Comparison of ENCODE assay signal across 12 cellular contexts in the genomic region with DNA sequence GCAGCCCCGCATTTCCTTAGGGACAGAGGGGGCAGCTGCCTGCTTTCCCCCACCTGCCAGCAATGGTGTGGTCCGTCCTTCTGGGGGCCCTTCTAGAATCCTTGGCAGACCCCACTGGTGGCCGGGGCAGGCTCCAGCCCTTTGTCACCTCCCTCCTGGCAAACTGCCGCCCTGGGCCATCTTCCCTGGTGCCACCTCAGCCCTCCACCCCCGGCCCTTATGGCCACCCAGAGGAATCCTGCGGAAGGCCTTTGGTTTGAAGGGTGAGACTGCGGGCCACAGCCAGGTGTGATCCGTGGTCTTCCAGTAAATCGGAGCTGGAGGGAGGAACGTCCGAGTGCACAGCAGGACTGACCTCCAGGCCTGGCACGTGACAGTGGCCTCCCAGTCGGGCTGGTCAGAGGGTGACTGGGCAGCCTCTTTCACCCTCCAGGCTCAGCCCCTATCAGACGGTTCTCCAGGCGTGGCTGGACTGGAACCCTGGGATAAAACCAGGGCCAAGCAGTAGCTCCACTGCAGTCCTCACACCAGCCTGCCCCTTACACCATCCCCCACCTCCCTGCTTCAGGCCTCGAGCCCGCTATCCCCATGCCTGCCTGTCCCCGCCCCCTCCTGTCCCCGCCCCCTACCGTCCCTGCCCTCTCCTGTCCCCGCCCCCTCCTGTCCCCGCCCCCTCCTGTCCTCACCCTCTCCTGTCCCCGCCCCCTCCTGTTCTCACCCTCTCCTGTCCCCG. TPM values are rescaled to one million over a fixed set of nuclear protein-coding genes. Genes with fewer than 3 reads are reported as not detected.
DNase-seq lines count a peak whose midpoint lies in the region; ATAC-seq and TF ChIP-seq lines count a peak whose summit lies in the region.
"Had no signal": no experiment of that assay in that cellular context is flagged by ENCODE, and none has a peak within 500 bp of the region (broad histone marks: within the 10 kb centered on the region; RNA-seq: fewer than 3 reads in every experiment).

No MANE protein-coding gene starts in this region.

- no peak overlapping the region for H3K4me3 Mint-ChIP-seq in CD8-positive, alpha-beta T cell
- H3K4me3 Mint-ChIP-seq in glutamatergic neuron (ENCODE audit: unreplicated experiment), result peak overlapping the region; percentile 77
- H3K4me3 Mint-ChIP-seq in chondrocyte (ENCODE audit: unreplicated experiment), result no peak overlapping the region

- no peak for ATAC-seq in CD8-positive, alpha-beta T cell
- ATAC-seq: left lung had no signal

- TF ChIP-seq CTCF in 22Rv1 (IDR thresholded peaks at IDR 0.05) (no peak), RWPE1 (conservative IDR thresholded peaks at IDR 0.05; ENCODE audit: low read depth) (no peak), glutamatergic neuron (IDR thresholded peaks at IDR 0.05; ENCODE audit: partially characterized antibody, unreplicated experiment) (no peak), Peyer's patch (IDR thresholded peaks at IDR 0.05) (no peak), chondrocyte (IDR thresholded peaks at IDR 0.05) (no peak)
- no peak for TF ChIP-seq CTCF in CD8-positive, alpha-beta T cell (IDR thresholded peaks at IDR 0.05)

- no peaks in the 10 kb centered on the region for H3K9me3 ChIP-seq in CD8-positive, alpha-beta T cell (ENCODE audit: low read length)
- H3K9me3 ChIP-seq in Peyer's patch, result no peaks in the 10 kb centered on the region
- H3K9me3 ChIP-seq: left lung, suprapubic skin had no signal

- intact Hi-C loops in CD8-positive, alpha-beta T cell (cut with DNase I, micrococcal nuclease), result no loop called here

- no peak overlapping the region for H3K4me3 ChIP-seq in CD8-positive, alpha-beta T cell (ENCODE audit: low read depth, low read length)
- H3K4me3 ChIP-seq in Peyer's patch, result no peak overlapping the region
- H3K4me3 ChIP-seq: left lung, suprapubic skin had no signal

- CTCF ChIA-PET in CD8-positive, alpha-beta T cell (lab: Charles Lee), result interaction anchor here (1.5 kb wide), 1 partner anchor 87 kb away, joined by 6 read pairs; no protein-coding TSS in a partner anchor
- CTCF ChIA-PET in RWPE1 (lab: Yijun Ruan, JAX), result interaction anchor here (0.7 to 1.3 kb wide), 2 partner anchors 21 to 114 kb away, joined by 3 read pairs; no protein-coding TSS in a partner anchor

- H3K36me3 Mint-ChIP-seq in CD8-positive, alpha-beta T cell, result peaks cover 4% of the 10 kb centered on the region
- no peaks in the 10 kb centered on the region for H3K36me3 Mint-ChIP-seq in glutamatergic neuron (ENCODE audit: unreplicated experiment)
- no peaks in the 10 kb centered on the region for H3K36me3 Mint-ChIP-seq in chondrocyte (ENCODE audit: low read depth)

- no peaks in the 10 kb centered on the region for H3K9me3 Mint-ChIP-seq in CD8-positive, alpha-beta T cell
- H3K9me3 Mint-ChIP-seq in glutamatergic neuron (ENCODE audit: unreplicated experiment) (peaks cover 7% of the 10 kb centered on the region), chondrocyte (ENCODE audit: low read depth) (no peaks in the 10 kb centered on the region)

- POLR2A ChIA-PET in CD8-positive, alpha-beta T cell (lab: Charles Lee), result no interaction called here
- POLR2A ChIA-PET in RWPE1 (lab: Yijun Ruan, JAX; ENCODE audit: low non-redundant PET), result no interaction called here

- H3K36me3 ChIP-seq in CD8-positive, alpha-beta T cell (ENCODE audit: insufficient read depth, low read length), result no peaks in the 10 kb centered on the region
- no peaks in the 10 kb centered on the region for H3K36me3 ChIP-seq in Peyer's patch
- H3K36me3 ChIP-seq: left lung, suprapubic skin had no signal

- peak overlapping the region; percentile 25; the same call in 1 of the 2 replicates for H3K27ac ChIP-seq in 22Rv1
- no peak overlapping the region for H3K27ac ChIP-seq in CD8-positive, alpha-beta T cell (ENCODE audit: low read depth, low read length)
- H3K27ac ChIP-seq in RWPE1, result peak overlapping the region; percentile 16; the same call in 1 of the 2 replicates
- H3K27ac ChIP-seq in Peyer's patch, result no peak overlapping the region
- H3K27ac ChIP-seq: left lung, suprapubic skin had no signal

- H3K27me3 ChIP-seq in CD8-positive, alpha-beta T cell (ENCODE audit: insufficient read depth, low read length), result no peaks in the 10 kb centered on the region
- no peaks in the 10 kb centered on the region for H3K27me3 ChIP-seq in Peyer's patch
- H3K27me3 ChIP-seq: left lung, suprapubic skin had no signal

- H3K4me1 ChIP-seq in CD8-positive, alpha-beta T cell (ENCODE audit: insufficient read depth, low read length), result peaks cover 80% of the 10 kb centered on the region
- peaks cover 0 to 70% (median 37%) of the 10 kb centered on the region in 4 donors for H3K4me1 ChIP-seq in Peyer's patch

- H3K27ac Mint-ChIP-seq in CD8-positive, alpha-beta T cell, result peak overlapping the region; percentile 27
- H3K27ac Mint-ChIP-seq in glutamatergic neuron (ENCODE audit: unreplicated experiment) (no peak overlapping the region), chondrocyte (ENCODE audit: unreplicated experiment) (no peak overlapping the region)

- peaks cover 73% of the 10 kb centered on the region for H3K4me1 Mint-ChIP-seq in CD8-positive, alpha-beta T cell (ENCODE audit: low read depth)
- peaks cover 31% of the 10 kb centered on the region for H3K4me1 Mint-ChIP-seq in glutamatergic neuron (ENCODE audit: low read depth, unreplicated experiment)
- peaks cover 30% of the 10 kb centered on the region for H3K4me1 Mint-ChIP-seq in chondrocyte (ENCODE audit: low read depth)

- no peaks in the 10 kb centered on the region for H3K27me3 Mint-ChIP-seq in CD8-positive, alpha-beta T cell (ENCODE audit: low read depth)
- H3K27me3 Mint-ChIP-seq in glutamatergic neuron (ENCODE audit: unreplicated experiment) (peaks cover 7% of the 10 kb centered on the region), chondrocyte (ENCODE audit: low read depth) (no peaks in the 10 kb centered on the region)

- TF ChIP-seq POLR2A in Peyer's patch (IDR thresholded peaks at IDR 0.05), result no peak

- no peak for DNase-seq in CD8-positive, alpha-beta T cell
- DNase-seq in RWPE1 (ENCODE audit: low spot score) (peak; percentile 51), glutamatergic neuron (no peak), Peyer's patch (no peak), superior temporal gyrus (ENCODE audit: extremely low spot score) (no peak), chondrocyte (ENCODE audit: low spot score) (no peak), NCI-H1048 (lab: John Stamatoyannopoulos, UW) (no peak)
- DNase-seq: activated CD4-positive, CD25-positive, alpha-beta regulatory T cell treated with anti-CD3 and anti-CD28 coated beads, Interleukin-2, amount 50 U/mL, for 72 hours; left lung; NCI-H774 had no signal

RNA-seq across cellular contexts. Expression of gene FBRSL1, which starts 12.4 kb away (rescaled TPM):
- 10 to 100 TPM; 78.5 to 82.0 TPM for total RNA-seq in CD8-positive, alpha-beta T cell
- 211 TPM for total RNA-seq in glutamatergic neuron (ENCODE audit: unreplicated experiment)
- total RNA-seq in Peyer's patch, result 100 to 1,000 TPM in 1 of 4 donors, 10 to 100 TPM in 3; 48.3 to 484 (median 63.5) TPM
- total RNA-seq in chondrocyte, result 35.3 to 41.6 TPM (median 41.1 TPM) in 3 replicates

Comparison
In these comparisons a context has a peak if more than half of its experiments do, and no peak if none do; other contexts are left out.
1. H3K27ac ChIP-seq: peak in 22Rv1 (single experiment) and RWPE1 (single experiment); none in CD8-positive, alpha-beta T cell (single experiment) and Peyer's patch (0 of 4).